8 cellular contexts compared by ENCODE assay signal in the genomic region with DNA sequence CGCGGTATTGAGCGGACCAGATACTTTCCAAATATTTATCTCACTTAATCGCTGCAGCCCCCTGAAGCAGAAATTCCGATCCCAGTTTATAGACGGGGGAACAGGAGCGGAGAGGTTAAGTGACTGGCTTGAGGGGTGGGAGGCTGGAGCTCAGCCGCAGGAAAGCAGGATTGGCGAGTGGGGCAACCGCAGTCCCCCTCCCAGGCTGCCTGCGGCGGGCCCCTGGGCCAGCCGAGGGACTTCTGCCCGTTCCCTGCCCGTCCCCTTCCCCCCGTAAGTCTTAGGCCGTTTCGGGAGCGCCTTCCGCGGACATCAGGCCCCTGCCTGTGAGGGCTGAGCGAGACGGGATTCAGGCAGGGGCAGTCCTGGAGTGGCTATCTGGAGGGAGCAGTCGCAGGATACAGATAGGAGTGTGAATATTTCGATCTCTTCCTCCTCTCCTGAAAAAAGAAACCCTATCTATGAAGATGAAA. TPM values are rescaled to one million over a fixed set of nuclear protein-coding genes. Genes with fewer than 3 reads are reported as not detected.
A peak's percentile ranks its signal among the peaks of the same experiment; 100 is the strongest.
DNase-seq lines count a peak whose midpoint lies in the region; ATAC-seq and TF ChIP-seq lines count a peak whose summit lies in the region.

No MANE protein-coding gene starts in this region.

- peak overlapping the region in 2 of 9 donors; percentile 50 to 91 for H3K27ac Mint-ChIP-seq in naive thymus-derived CD4-positive, alpha-beta T cell

- POLR2A ChIA-PET in AG04450 (lab: Yijun Ruan, JAX): interaction anchor here (0.6 to 1.6 kb wide), 5 partner anchors 8 to 193 kb away, joined by 4 to 8 read pairs (median 6); no protein-coding TSS in a partner anchor
- POLR2A ChIA-PET in naive thymus-derived CD4-positive, alpha-beta T cell (lab: Charles Lee): interaction anchor here (0.6 to 1.0 kb wide), 2 partner anchors 161 to 959 kb away, joined by 3 read pairs; no protein-coding TSS in a partner anchor

- H3K9me2 ChIP-seq in SU-DHL-6 (replicated peaks; ENCODE audit: insufficient read depth, low read length): no peaks in the 10 kb centered on the region

- no peaks in the 10 kb centered on the region for H3K9me3 Mint-ChIP-seq in naive thymus-derived CD4-positive, alpha-beta T cell

- no peaks in the 10 kb centered on the region for H3F3A ChIP-seq in SU-DHL-6 (ENCODE audit: insufficient read depth)

- H3K79me2 ChIP-seq in SU-DHL-6 (ENCODE audit: insufficient read depth, low read length): no peaks in the 10 kb centered on the region

- H3K4me2 ChIP-seq in SU-DHL-6 (ENCODE audit: low read depth, low read length, poor library complexity, severe bottlenecking): peak overlapping the region; percentile 99

- no peak for ATAC-seq in naive thymus-derived CD4-positive, alpha-beta T cell
- ATAC-seq in HG03378 (IDR thresholded peaks at IDR 0.05; ENCODE audit: unreplicated experiment): no peak

- peaks cover 8 to 35% (median 29%) of the 10 kb centered on the region in 5 donors for H3K27me3 Mint-ChIP-seq in naive thymus-derived CD4-positive, alpha-beta T cell

- peak overlapping the region; percentile 100 for H2AFZ ChIP-seq in SU-DHL-6 (ENCODE audit: low read depth, low read length, severe bottlenecking)

- peak overlapping the region; percentile 80 for H3K9ac ChIP-seq in SU-DHL-6 (ENCODE audit: low read length)

- TF ChIP-seq CTCF in AG04450 (IDR thresholded peaks at IDR 0.05; ENCODE audit: low read depth, low read length) (no peak), SU-DHL-6 (IDR thresholded peaks at IDR 0.05; ENCODE audit: insufficient read depth, low read length, poor library complexity, severe bottlenecking) (no peak), epithelial cell of esophagus (IDR thresholded peaks at IDR 0.05; ENCODE audit: insufficient read depth, low read depth, low read length, missing control alignments) (no peak)

- peaks cover 6 to 14% of the 10 kb centered on the region in 2 donors for H3K4me1 ChIP-seq in naive thymus-derived CD4-positive, alpha-beta T cell (ENCODE audit: control insufficient read depth in 2 of 2, insufficient read depth in 2 of 2, low read length in 2 of 2)

- intact Hi-C loops in naive thymus-derived CD4-positive, alpha-beta T cell (cut with micrococcal nuclease): loop anchor here (1.0 to 5.0 kb wide), 9 partner anchors 37 to 1672 kb away; a partner anchor contains a TSS

- H3K27me3 ChIP-seq in AG04450 (ENCODE audit: control insufficient read depth, insufficient read depth, low read length) (peaks cover 4% of the 10 kb centered on the region), H7 (ENCODE audit: control insufficient read depth, insufficient read depth, low read length) (peaks cover 14% of the 10 kb centered on the region), SU-DHL-6 (ENCODE audit: low read length) (no peaks in the 10 kb centered on the region)
- peaks cover 4 to 6% of the 10 kb centered on the region in 2 donors for H3K27me3 ChIP-seq in naive thymus-derived CD4-positive, alpha-beta T cell (ENCODE audit: control insufficient read depth in 2 of 2, insufficient read depth in 2 of 2, low read length in 2 of 2)

- peak overlapping the region; percentile 74 to 98 (median 93) for H3K4me3 Mint-ChIP-seq in naive thymus-derived CD4-positive, alpha-beta T cell

- H3K9me3 ChIP-seq in AG04450 (ENCODE audit: control insufficient read depth, insufficient read depth, low read length): no peaks in the 10 kb centered on the region
- H3K9me3 ChIP-seq in SU-DHL-6 (ENCODE audit: insufficient read depth, low read length): no peaks in the 10 kb centered on the region
- no peaks in the 10 kb centered on the region for H3K9me3 ChIP-seq in naive thymus-derived CD4-positive, alpha-beta T cell (ENCODE audit: control insufficient read depth in 2 of 3, low read length in 3 of 3)

- H3K4me3 ChIP-seq in AG04450 (ENCODE audit: low read depth, low read length): peak overlapping the region; percentile 78
- peak overlapping the region; percentile 85 for H3K4me3 ChIP-seq in H7 (ENCODE audit: insufficient read depth, low read depth, low read length)
- peak overlapping the region; percentile 91 for H3K4me3 ChIP-seq in SU-DHL-6 (ENCODE audit: insufficient read depth, low read length, poor library complexity, severe bottlenecking)
- H3K4me3 ChIP-seq in epithelial cell of esophagus (ENCODE audit: low read length): peak overlapping the region; percentile 78
- H3K4me3 ChIP-seq in naive thymus-derived CD4-positive, alpha-beta T cell (ENCODE audit: low read length): peak overlapping the region; percentile 85

- no peaks in the 10 kb centered on the region; the same call in 1 of the 2 replicates for H3K36me3 ChIP-seq in H7 (replicated peaks; ENCODE audit: control insufficient read depth, insufficient read depth, low read length)
- no peaks in the 10 kb centered on the region for H3K36me3 ChIP-seq in SU-DHL-6 (ENCODE audit: low read length)
- no peaks in the 10 kb centered on the region for H3K36me3 ChIP-seq in naive thymus-derived CD4-positive, alpha-beta T cell (ENCODE audit: control insufficient read depth in 2 of 3, insufficient read depth in 3 of 3, low read length in 3 of 3)

- no peaks in the 10 kb centered on the region for H4K20me1 ChIP-seq in SU-DHL-6 (ENCODE audit: low read depth, low read length)

- H3K36me3 Mint-ChIP-seq in naive thymus-derived CD4-positive, alpha-beta T cell: peaks cover 0 to 1% (median 0%) of the 10 kb centered on the region in 5 donors

- H3K27ac ChIP-seq in AG04450 (ENCODE audit: low read depth, low read length): peak overlapping the region; percentile 21
- H3K27ac ChIP-seq in SU-DHL-6 (ENCODE audit: low read depth, low read length): no peak overlapping the region
- H3K27ac ChIP-seq in naive thymus-derived CD4-positive, alpha-beta T cell (ENCODE audit: low read depth, low read length): no peak overlapping the region

- CTCF ChIA-PET in AG04450 (lab: Charles Lee): interaction anchor here (1.4 to 2.1 kb wide), 4 partner anchors 37 to 216 kb away, joined by 3 to 12 read pairs (median 7); no protein-coding TSS in a partner anchor
- CTCF ChIA-PET in naive thymus-derived CD4-positive, alpha-beta T cell (lab: Charles Lee): interaction anchor here (0.8 to 1.6 kb wide), 3 partner anchors 8 to 208 kb away, joined by 3 to 4 read pairs (median 4); no protein-coding TSS in a partner anchor

- H3K4me1 Mint-ChIP-seq in naive thymus-derived CD4-positive, alpha-beta T cell: peaks cover 9 to 49% (median 17%) of the 10 kb centered on the region in 7 donors

- no peak for DNase-seq in AG04450 (ENCODE audit: low read depth, low spot score)
- peak; percentile 83 for DNase-seq in H7
- peak; percentile 20 for DNase-seq in epithelial cell of esophagus (ENCODE audit: low read depth)
- peak in 2 of 9 donors; percentile 2 to 31 for DNase-seq in naive thymus-derived CD4-positive, alpha-beta T cell
- no peak for DNase-seq in pons (ENCODE audit: low spot score)
- no peak for DNase-seq in UCSD-AML1 (lab: John Stamatoyannopoulos, UW; ENCODE audit: unreplicated experiment)

RNA-seq across cellular contexts. Expression of a gene that starts 0.7 kb away (rescaled TPM):
- polyA plus RNA-seq in AG04450 (2011; rRNA removed): 1.3 and 1.7 TPM in 2 replicates
- polyA minus RNA-seq in AG04450 (2011; rRNA and poly(A)+ RNA removed): 2.3 and 3.1 TPM in 2 replicates
- 3.8 and 5.1 TPM in 2 replicates for total RNA-seq in H7 (2014; rRNA removed; shearing (Covaris generic))
- total RNA-seq in naive thymus-derived CD4-positive, alpha-beta T cell: 10 to 100 TPM in 1 of 5 experiments, under 1 TPM in 3, not detected in 1; 0.14 to 21.4 (median 0.27) TPM
- polyA plus RNA-seq in naive thymus-derived CD4-positive, alpha-beta T cell: not detected

Comparison
In these comparisons a context has a peak if more than half of its experiments do, and no peak if none do; other contexts are left out.
1. DNase-seq: peak in H7 (single experiment) and epithelial cell of esophagus (single experiment); none in AG04450 (single experiment), pons (single experiment) and UCSD-AML1 (single experiment).
2. Peak in every context shown above with its lines, with median percentiles within 50 percentile points of each other: H3K4me3 ChIP-seq.